1 cellular context compared by ENCODE assay signal in the genomic region with DNA sequence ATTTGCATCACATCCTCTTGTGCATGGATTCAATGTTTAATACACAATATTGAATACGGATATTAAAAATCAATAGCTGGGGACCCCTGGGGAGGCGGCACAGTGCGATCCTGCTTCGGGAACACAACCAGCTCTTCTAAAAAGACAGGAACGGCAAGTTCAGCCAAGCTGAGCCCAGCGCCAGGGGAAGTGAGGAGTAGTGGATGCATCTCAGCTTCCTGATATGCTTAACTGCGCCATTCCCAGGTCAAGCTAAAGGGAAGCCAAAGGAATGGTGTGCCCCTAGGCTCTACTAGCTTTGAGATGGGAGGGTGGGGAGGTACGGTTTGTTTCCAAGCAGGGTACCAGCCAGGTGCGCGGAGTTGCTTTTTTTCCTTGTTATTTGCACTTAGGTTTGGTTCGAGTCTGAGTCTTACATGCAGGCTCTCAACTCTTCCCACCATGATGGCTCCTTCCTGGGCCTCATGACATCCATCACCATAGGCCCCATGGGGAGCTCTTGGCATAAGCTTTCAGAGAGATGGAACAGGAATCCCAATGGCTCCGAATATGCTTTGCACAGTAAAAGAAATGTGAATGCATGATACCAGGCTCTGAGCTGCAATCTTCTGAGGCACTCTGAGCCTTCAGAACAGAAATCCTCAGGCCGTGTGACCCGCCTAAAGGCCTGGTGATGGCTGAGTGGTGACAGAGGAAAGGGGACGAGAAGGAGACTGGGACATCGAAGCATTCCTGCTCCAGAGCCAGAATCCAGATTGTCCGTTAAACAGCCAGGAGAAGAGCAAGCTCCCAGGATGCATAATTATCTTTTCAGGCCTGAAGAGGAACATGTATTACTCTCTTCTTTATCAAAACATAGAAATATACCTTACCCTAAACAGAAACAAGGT.
TF ChIP-seq lines count a peak whose summit lies in the region.

No MANE protein-coding gene starts in this region.

TF ChIP-seq in HEK293, 187 proteins besides CTCF, POLR2A, EP300 and RAD21 (continued from another document):
- TF ChIP-seq, protein P1, sequence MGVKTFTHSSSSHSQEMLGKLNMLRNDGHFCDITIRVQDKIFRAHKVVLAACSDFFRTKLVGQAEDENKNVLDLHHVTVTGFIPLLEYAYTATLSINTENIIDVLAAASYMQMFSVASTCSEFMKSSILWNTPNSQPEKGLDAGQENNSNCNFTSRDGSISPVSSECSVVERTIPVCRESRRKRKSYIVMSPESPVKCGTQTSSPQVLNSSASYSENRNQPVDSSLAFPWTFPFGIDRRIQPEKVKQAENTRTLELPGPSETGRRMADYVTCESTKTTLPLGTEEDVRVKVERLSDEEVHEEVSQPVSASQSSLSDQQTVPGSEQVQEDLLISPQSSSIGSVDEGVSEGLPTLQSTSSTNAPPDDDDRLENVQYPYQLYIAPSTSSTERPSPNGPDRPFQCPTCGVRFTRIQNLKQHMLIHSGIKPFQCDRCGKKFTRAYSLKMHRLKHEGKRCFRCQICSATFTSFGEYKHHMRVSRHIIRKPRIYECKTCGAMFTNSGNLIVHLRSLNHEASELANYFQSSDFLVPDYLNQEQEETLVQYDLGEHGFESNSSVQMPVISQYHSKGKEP (tag by site-specific recombination; IDR thresholded peaks at IDR 0.05) = peak; percentile 72; the same call in 1 of the 2 replicates
TF ChIP-seq in HEK293: peak in this region for 1.
